24 cellular contexts compared by ENCODE assay signal in genomic region chrX:141185366-141185765, GRCh38. TPM values are rescaled to one million over a fixed set of nuclear protein-coding genes. Genes with fewer than 3 reads are reported as not detected.
DNase-seq lines count a peak whose midpoint lies in the region; ATAC-seq, FAIRE-seq and TF ChIP-seq lines count a peak whose summit lies in the region.
"Had no signal": no experiment of that assay in that cellular context is flagged by ENCODE, and none has a peak within 500 bp of the region (broad histone marks: within the 10 kb centered on the region; RNA-seq: fewer than 3 reads in every experiment).

No MANE protein-coding gene starts in this region.

- no peak for TF ChIP-seq POLR2A in GM12892 (IDR thresholded peaks at IDR 0.05; ENCODE audit: low read depth, low read length)

- H3K4me1 Mint-ChIP-seq in natural killer cell, result no peaks in the 10 kb centered on the region

- ATAC-seq in natural killer cell, result no peak
- no peak for ATAC-seq in HG03280 (IDR thresholded peaks at IDR 0.05; ENCODE audit: unreplicated experiment)

- no peak overlapping the region for H3K27ac Mint-ChIP-seq in natural killer cell
- H3K27ac Mint-ChIP-seq: HFFc6 had no signal

- DNase-seq in globus pallidus (ENCODE audit: low spot score), result peak; percentile 67
- peak; percentile 78 for DNase-seq in pons (ENCODE audit: low spot score)
- DNase-seq in superior temporal gyrus (ENCODE audit: extremely low spot score), result peak; percentile 55
- no peak for DNase-seq in GM12892 (ENCODE audit: insufficient read length)
- DNase-seq in 8988T, result no peak
- no peak for DNase-seq in natural killer cell
- DNase-seq: ACHN; AML-193; C1 segment of cervical spinal cord; Calu3; CD4-positive, alpha-beta memory T cell; COR-L47; DMS53; DMS79 treated with DMSO at 0.1 percent for 48 hours; GF-D8; GOT3; HFFc6 had no signal

- no peak overlapping the region for H3K4me3 Mint-ChIP-seq in natural killer cell
- H3K4me3 Mint-ChIP-seq: CD4-positive, alpha-beta memory T cell; HFFc6 had no signal

- intact Hi-C loops in natural killer cell (cut with micrococcal nuclease), result no loop called here

- no peaks in the 10 kb centered on the region for H3K36me3 Mint-ChIP-seq in natural killer cell
- H3K36me3 Mint-ChIP-seq: CD4-positive, alpha-beta memory T cell had no signal

- no peak for FAIRE-seq in GM12892 (lab: Jason Lieb, UNC)
- FAIRE-seq: A204.1, GM12891, H54 had no signal

- H3K27ac ChIP-seq in angular gyrus (ENCODE audit: low read depth, low read length), result peak overlapping the region; percentile 52

- TF ChIP-seq CTCF in natural killer cell (IDR thresholded peaks at IDR 0.05), result no peak

- no peaks in the 10 kb centered on the region for H3K9me3 Mint-ChIP-seq in natural killer cell
- H3K9me3 Mint-ChIP-seq: HFFc6 had no signal

- no peaks in the 10 kb centered on the region for H3K27me3 Mint-ChIP-seq in natural killer cell (ENCODE audit: low read depth in 2 of 2)
- H3K27me3 Mint-ChIP-seq: CD4-positive, alpha-beta memory T cell had no signal

RNA-seq across cellular contexts. Expression of gene LDOC1, which starts 8.4 kb away (rescaled TPM):
- polyA plus RNA-seq in GM12892 (2012; ENCODE audit: missing spikeins), result not detected
- total RNA-seq in natural killer cell, result 1 to 10 TPM; 3.5 to 7.3 (median 5.2) TPM
- total RNA-seq: Calu3, G401 had no signal

RNA-seq across cellular contexts. Expression of gene SPANXC, which starts 57.0 kb away (rescaled TPM):
- polyA plus RNA-seq in GM12892 (2012; ENCODE audit: missing spikeins), result not detected
- not detected for total RNA-seq in natural killer cell
- total RNA-seq: Calu3; CD4-positive, alpha-beta memory T cell; G401 had no signal
- polyA plus RNA-seq: BJ; CD4-positive, alpha-beta memory T cell had no signal

Comparison
In these comparisons a context has a peak if more than half of its experiments do, and no peak if none do; other contexts are left out.
1. DNase-seq: peak in globus pallidus (single experiment), pons (single experiment) and superior temporal gyrus (single experiment); none in GM12892 (single experiment), 8988T (single experiment) and natural killer cell (single experiment).